ENCODE assay signal across 8 cellular contexts in genomic region chr11:14380125-14380936, GRCh38. TPM values are rescaled to one million over a fixed set of nuclear protein-coding genes. Genes with fewer than 3 reads are reported as not detected.
A peak's percentile ranks its signal among the peaks of the same experiment; 100 is the strongest.
DNase-seq lines count a peak whose midpoint lies in the region; ATAC-seq and TF ChIP-seq lines count a peak whose summit lies in the region.

No MANE protein-coding gene starts in this region.

- 91% methylated on average over 9 of the region's 14 CpGs for WGBS in HUES64

- H3K9me3 ChIP-seq in A673 (ENCODE audit: low read depth, low read length, poor library complexity, severe bottlenecking): no peaks in the 10 kb centered on the region
- H3K9me3 ChIP-seq in HUES64 (ENCODE audit: insufficient read depth, low read depth, low read length): no peaks in the 10 kb centered on the region
- no peaks in the 10 kb centered on the region for H3K9me3 ChIP-seq in colonic mucosa

- H3K9me3 Mint-ChIP-seq in natural killer cell: no peaks in the 10 kb centered on the region

- TF ChIP-seq CTCF in A673 (conservative IDR thresholded peaks at IDR 0.05; ENCODE audit: low read depth, low read length) (no peak), colonic mucosa (IDR thresholded peaks at IDR 0.05) (no peak), natural killer cell (IDR thresholded peaks at IDR 0.05) (no peak)

- peak overlapping the region; percentile 46 for H3K4me3 ChIP-seq in A673 (ENCODE audit: low read depth, low read length, poor library complexity, severe bottlenecking)
- H3K4me3 ChIP-seq in HUES64 (ENCODE audit: low read length): peak overlapping the region; percentile 64
- peak overlapping the region; percentile 37 for H3K4me3 ChIP-seq in colonic mucosa

- DNase-seq in A673 (ENCODE audit: low spot score) (no peak), colonic mucosa (no peak), natural killer cell (no peak), NCI-H2171 treated with DMSO at 0.1 percent for 48 hours (lab: John Stamatoyannopoulos, UW) (no peak), cerebellar cortex (ENCODE audit: low spot score) (no peak)

- ATAC-seq in natural killer cell (no peak), GM18517 (IDR thresholded peaks at IDR 0.05; ENCODE audit: unreplicated experiment) (no peak), HG03378 (IDR thresholded peaks at IDR 0.05; ENCODE audit: unreplicated experiment) (no peak)

- H3K4me1 Mint-ChIP-seq in natural killer cell: peaks cover 7 to 16% of the 10 kb centered on the region in 2 donors

- peak overlapping the region; percentile 89 for H3K4me3 Mint-ChIP-seq in natural killer cell

- no peaks in the 10 kb centered on the region for H3K36me3 Mint-ChIP-seq in natural killer cell

- no TSS peak for BruUV-seq in A673 (replicated peaks; lab: Mats Ljungman, UMichigan)

- H3K27me3 Mint-ChIP-seq in natural killer cell (ENCODE audit: low read depth in 2 of 2): peaks cover 8 to 12% of the 10 kb centered on the region in 2 donors

- CTCF ChIA-PET in A673 (lab: Charles Lee): no interaction called here

- POLR2A ChIA-PET in A673 (lab: Charles Lee; ENCODE audit: low non-redundant PET): no interaction called here

- H3K36me3 ChIP-seq in A673 (ENCODE audit: insufficient read depth, low read length, poor library complexity, severe bottlenecking) (no peaks in the 10 kb centered on the region), HUES64 (ENCODE audit: insufficient read depth, low read length) (no peaks in the 10 kb centered on the region), colonic mucosa (no peaks in the 10 kb centered on the region)

- H3K4me1 ChIP-seq in A673 (ENCODE audit: insufficient read depth, low read length, poor library complexity, severe bottlenecking): no peaks in the 10 kb centered on the region
- peaks cover 2% of the 10 kb centered on the region for H3K4me1 ChIP-seq in HUES64 (ENCODE audit: insufficient read depth, low read length)
- H3K4me1 ChIP-seq in colonic mucosa: no peaks in the 10 kb centered on the region

- no peak overlapping the region for H3K27ac ChIP-seq in A673 (ENCODE audit: low read depth, low read length, poor library complexity, severe bottlenecking)
- H3K27ac ChIP-seq in HUES64 (ENCODE audit: low read depth, low read length): no peak overlapping the region
- H3K27ac ChIP-seq in colonic mucosa: no peak overlapping the region

- H3K27me3 ChIP-seq in A673 (replicated peaks; ENCODE audit: insufficient read depth, low read depth, low read length, poor library complexity): peaks cover 30% of the 10 kb centered on the region
- H3K27me3 ChIP-seq in HUES64 (ENCODE audit: insufficient read depth, low read length): peaks cover 40% of the 10 kb centered on the region
- no peaks in the 10 kb centered on the region for H3K27me3 ChIP-seq in colonic mucosa

- no peak overlapping the region for H3K9ac ChIP-seq in HUES64 (ENCODE audit: low read depth, low read length)
- no peak overlapping the region for H3K9ac ChIP-seq in colonic mucosa (ENCODE audit: low read depth in 2 of 2, low read length in 2 of 2)

- intact Hi-C loops in A673 (cut with micrococcal nuclease; ENCODE audit: unreplicated experiment) (no loop called here), colonic mucosa (cut with DNase I) (no loop called here), natural killer cell (cut with micrococcal nuclease) (no loop called here)

- H3K27ac Mint-ChIP-seq in natural killer cell: peak overlapping the region in 1 of 2 donors; percentile 82

RNA-seq across cellular contexts. Expression of gene RRAS2, which starts 21.3 kb away (rescaled TPM):
- total RNA-seq in A673 (2021) (23.3 and 24.8 TPM in 2 replicates), colonic mucosa (10 to 100 TPM; 26.9 to 44.0 TPM), natural killer cell (10 to 100 TPM; 62.1 to 86.7 (median 69.6) TPM)
- 114 TPM for polyA plus RNA-seq in HUES64 (2013, experiment 1 of 2)
- polyA plus RNA-seq in HUES64 (2013, experiment 2 of 2): 116 TPM
